In the genomic region with DNA sequence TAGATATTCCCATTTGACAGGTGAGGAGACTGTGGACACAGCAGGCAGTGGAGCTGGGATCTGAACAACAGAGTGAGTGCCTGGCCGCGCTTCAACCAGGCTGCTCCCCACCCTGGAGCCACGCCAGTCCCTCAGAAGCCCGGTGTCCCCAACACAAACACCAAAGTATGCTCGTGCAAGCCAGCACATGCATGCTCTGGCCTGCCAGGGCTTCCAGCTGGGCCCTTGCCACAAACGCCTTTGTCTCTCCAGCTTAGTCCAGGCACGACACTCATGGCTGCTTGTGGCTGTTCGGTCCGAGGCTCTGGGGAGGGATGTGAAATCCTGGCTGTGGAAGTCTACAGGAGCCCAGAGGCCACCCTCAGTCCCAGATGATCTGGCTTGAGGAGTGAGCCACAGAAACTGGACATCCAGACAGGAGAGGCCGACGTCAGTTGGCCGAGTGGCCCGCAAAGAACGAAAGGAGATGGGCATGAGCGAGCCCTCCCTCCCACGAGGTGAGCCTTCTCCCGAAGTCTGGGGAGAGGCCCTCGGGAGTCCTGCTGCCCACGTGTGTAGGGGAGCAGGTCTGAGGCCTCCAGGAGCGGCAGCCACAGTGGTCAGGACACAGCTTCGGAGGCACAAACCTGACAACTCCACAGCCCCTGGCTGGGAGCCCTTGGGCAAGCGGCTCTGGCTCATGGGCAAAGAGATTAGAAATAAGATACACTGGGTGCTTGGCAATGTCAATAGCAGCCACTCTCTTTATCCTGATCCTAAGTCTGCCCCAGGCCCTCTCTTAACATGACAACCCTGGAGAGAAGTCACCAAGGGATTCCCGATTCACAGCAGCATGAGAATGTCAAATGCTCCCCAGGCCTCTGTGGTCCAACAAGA, we compare ENCODE assay signal across 1 cellular context.
TF ChIP-seq lines count a peak whose summit lies in the region.

No MANE protein-coding gene starts in this region.

TF ChIP-seq in GM23338, 12 proteins besides CTCF, POLR2A, EP300 and RAD21 (continued from another document):
- TF ChIP-seq ZNF462 (CRISPR knock-in tag; IDR thresholded peaks at IDR 0.05) (no peak), POLR2AphosphoS5 (IDR thresholded peaks at IDR 0.05; ENCODE audit: low read depth) (no peak), ZNF331 (CRISPR knock-in tag; IDR thresholded peaks at IDR 0.05; ENCODE audit: low read depth) (no peak), REST (IDR thresholded peaks at IDR 0.05; ENCODE audit: unreplicated experiment) (no peak)
